1 cellular context compared by ENCODE assay signal in genomic region chr18:3129053-3129864, GRCh38.
TF ChIP-seq lines count a peak whose summit lies in the region.

No MANE protein-coding gene starts in this region.

TF ChIP-seq in HEK293, 187 proteins besides CTCF, POLR2A, EP300 and RAD21 (continued from another document):
- no peak for TF ChIP-seq ZNF398 (tag by site-specific recombination; IDR thresholded peaks at IDR 0.05)
- TF ChIP-seq ZNF341 (tag by site-specific recombination; IDR thresholded peaks at IDR 0.05; ENCODE audit: low read depth) = no peak
- TF ChIP-seq ZBTB44 (tag by site-specific recombination; IDR thresholded peaks at IDR 0.05) = no peak
- TF ChIP-seq ZNF521 (tag by site-specific recombination; IDR thresholded peaks at IDR 0.05) = no peak
- no peak for TF ChIP-seq ZBTB48 (tag by site-specific recombination; IDR thresholded peaks at IDR 0.05)
- no peak for TF ChIP-seq MEIS1 (CRISPR knock-in tag; IDR thresholded peaks at IDR 0.05; ENCODE audit: borderline replicate concordance)
- no peak for TF ChIP-seq ZNF174 (tag by site-specific recombination; IDR thresholded peaks at IDR 0.05)
- TF ChIP-seq TCF7L2 (IDR thresholded peaks at IDR 0.05; ENCODE audit: borderline replicate concordance, low read depth, low read length) = no peak
- TF ChIP-seq ZBTB21 (tag by site-specific recombination; IDR thresholded peaks at IDR 0.05) = no peak
- TF ChIP-seq ZNF654 (tag by site-specific recombination; IDR thresholded peaks at IDR 0.05; ENCODE audit: low read depth) = peak; percentile 34
- no peak for TF ChIP-seq ZIC2 (tag by site-specific recombination; IDR thresholded peaks at IDR 0.05)
- TF ChIP-seq HOXD13 (CRISPR knock-in tag; IDR thresholded peaks at IDR 0.05; ENCODE audit: borderline replicate concordance) = no peak
- TF ChIP-seq, protein P1, sequence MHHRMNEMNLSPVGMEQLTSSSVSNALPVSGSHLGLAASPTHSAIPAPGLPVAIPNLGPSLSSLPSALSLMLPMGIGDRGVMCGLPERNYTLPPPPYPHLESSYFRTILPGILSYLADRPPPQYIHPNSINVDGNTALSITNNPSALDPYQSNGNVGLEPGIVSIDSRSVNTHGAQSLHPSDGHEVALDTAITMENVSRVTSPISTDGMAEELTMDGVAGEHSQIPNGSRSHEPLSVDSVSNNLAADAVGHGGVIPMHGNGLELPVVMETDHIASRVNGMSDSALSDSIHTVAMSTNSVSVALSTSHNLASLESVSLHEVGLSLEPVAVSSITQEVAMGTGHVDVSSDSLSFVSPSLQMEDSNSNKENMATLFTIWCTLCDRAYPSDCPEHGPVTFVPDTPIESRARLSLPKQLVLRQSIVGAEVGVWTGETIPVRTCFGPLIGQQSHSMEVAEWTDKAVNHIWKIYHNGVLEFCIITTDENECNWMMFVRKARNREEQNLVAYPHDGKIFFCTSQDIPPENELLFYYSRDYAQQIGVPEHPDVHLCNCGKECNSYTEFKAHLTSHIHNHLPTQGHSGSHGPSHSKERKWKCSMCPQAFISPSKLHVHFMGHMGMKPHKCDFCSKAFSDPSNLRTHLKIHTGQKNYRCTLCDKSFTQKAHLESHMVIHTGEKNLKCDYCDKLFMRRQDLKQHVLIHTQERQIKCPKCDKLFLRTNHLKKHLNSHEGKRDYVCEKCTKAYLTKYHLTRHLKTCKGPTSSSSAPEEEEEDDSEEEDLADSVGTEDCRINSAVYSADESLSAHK (tag by site-specific recombination; IDR thresholded peaks at IDR 0.05) = no peak
- 0 out of 2 replicates have a peak, but pooled peaks have one; percentile 34 for TF ChIP-seq GLIS2 (tag by site-specific recombination; IDR thresholded peaks at IDR 0.05)
- no peak for TF ChIP-seq ZBTB6 (tag by site-specific recombination; IDR thresholded peaks at IDR 0.05)
- no peak for TF ChIP-seq ZNF558 (tag by site-specific recombination; IDR thresholded peaks at IDR 0.05)
- TF ChIP-seq ZNF670 (tag by site-specific recombination; IDR thresholded peaks at IDR 0.05; ENCODE audit: low read depth) = no peak
- no peak for TF ChIP-seq EGR2 (tag by site-specific recombination; IDR thresholded peaks at IDR 0.05; ENCODE audit: low read depth)
- TF ChIP-seq ZNF292 (tag by site-specific recombination; IDR thresholded peaks at IDR 0.05; ENCODE audit: borderline replicate concordance, low read depth) = no peak
- 0 out of 2 replicates have a peak, but pooled peaks have one; percentile 1 for TF ChIP-seq ZNF501 (tag by site-specific recombination; IDR thresholded peaks at IDR 0.05)
- TF ChIP-seq ZBTB10 (tag by site-specific recombination; IDR thresholded peaks at IDR 0.05) = 0 out of 2 replicates have a peak, but pooled peaks have one; percentile 14
- TF ChIP-seq ZNF350 (tag by site-specific recombination; IDR thresholded peaks at IDR 0.05) = no peak
- no peak for TF ChIP-seq SP3 (tag by site-specific recombination; IDR thresholded peaks at IDR 0.05)
- no peak for TF ChIP-seq ZNF19 (tag by site-specific recombination; IDR thresholded peaks at IDR 0.05; ENCODE audit: low read depth)
- TF ChIP-seq ZFHX2 (tag by site-specific recombination; conservative IDR thresholded peaks at IDR 0.05) = no peak
- TF ChIP-seq ZNF423 (tag by site-specific recombination; IDR thresholded peaks at IDR 0.05) = no peak
- no peak for TF ChIP-seq ZFP69B (tag by site-specific recombination; IDR thresholded peaks at IDR 0.05)
- TF ChIP-seq PRDM1 (tag by site-specific recombination; IDR thresholded peaks at IDR 0.05) = peak; percentile 87
- no peak for TF ChIP-seq HOXC10 (CRISPR knock-in tag; IDR thresholded peaks at IDR 0.05)
- TF ChIP-seq ZBTB49 (tag by site-specific recombination; IDR thresholded peaks at IDR 0.05; ENCODE audit: low read depth) = no peak
TF ChIP-seq in HEK293: peak in this region for 7.
